11 cellular contexts compared by ENCODE assay signal in genomic region chr14:103279129-103280025, GRCh38. TPM values are rescaled to one million over a fixed set of nuclear protein-coding genes. Genes with fewer than 3 reads are reported as not detected.
DNase-seq lines count a peak whose midpoint lies in the region; ATAC-seq and TF ChIP-seq lines count a peak whose summit lies in the region.
"Had no signal": no experiment of that assay in that cellular context is flagged by ENCODE, and none has a peak within 500 bp of the region (broad histone marks: within the 10 kb centered on the region; RNA-seq: fewer than 3 reads in every experiment).

No MANE protein-coding gene starts in this region.

- no peak overlapping the region for H3K18ac ChIP-seq in mesendoderm (ENCODE audit: low read length)

- peak overlapping the region; percentile 63 for H3K9ac ChIP-seq in mesendoderm (ENCODE audit: low read length)

- H3K4me1 Mint-ChIP-seq in T-helper 17 cell, result peaks cover 2% of the 10 kb centered on the region

- no peak overlapping the region for H4K5ac ChIP-seq in mesendoderm (ENCODE audit: low read length)

- H3K36me3 ChIP-seq in mesendoderm (ENCODE audit: control insufficient read depth, insufficient read depth, low read length) (no peaks in the 10 kb centered on the region), testis (ENCODE audit: low read depth, missing control alignments) (no peaks in the 10 kb centered on the region)
- H3K36me3 ChIP-seq: SJCRH30 had no signal

- H3K4me3 Mint-ChIP-seq in T-helper 17 cell, result peak overlapping the region; percentile 77
- H3K4me3 Mint-ChIP-seq: natural killer cell treated with Interleukin-12 subunit alpha and Interleukin-12 subunit beta and Interleukin-15 and Interleukin-18, amount 100 ng/mL, for 72 hours had no signal

- ATAC-seq in T-helper 17 cell, result peak; percentile 18
- ATAC-seq in GM19324 (IDR thresholded peaks at IDR 0.05; ENCODE audit: low FRiP score, unreplicated experiment), result no peak
- ATAC-seq: natural killer cell treated with Interleukin-12 subunit alpha and Interleukin-12 subunit beta and Interleukin-15 and Interleukin-18, amount 100 ng/mL, for 72 hours had no signal

- H3K79me1 ChIP-seq in mesendoderm (ENCODE audit: low read length), result no peaks in the 10 kb centered on the region

- intact Hi-C loops in testis (cut with DNase I; ENCODE audit: low total_unique reads), result loop anchor here (10.0 kb wide), 1 partner anchor 155 kb away; the partner anchor contains the start of gene TNFAIP2

- no peaks in the 10 kb centered on the region for H3K4me1 ChIP-seq in mesendoderm (ENCODE audit: control insufficient read depth, low read depth, low read length)
- no peaks in the 10 kb centered on the region for H3K4me1 ChIP-seq in testis
- H3K4me1 ChIP-seq: SJCRH30 had no signal

- no peaks in the 10 kb centered on the region for H3K79me2 ChIP-seq in mesendoderm (ENCODE audit: control insufficient read depth, insufficient read depth, low read length)

- peak overlapping the region; percentile 85 for H3K56ac ChIP-seq in mesendoderm (ENCODE audit: low read length)

- H2BK5ac ChIP-seq in mesendoderm (ENCODE audit: low read length), result no peak overlapping the region

- no peaks in the 10 kb centered on the region for H3K27me3 ChIP-seq in mesendoderm (ENCODE audit: insufficient read depth, low read length, poor library complexity)
- no peaks in the 10 kb centered on the region for H3K27me3 ChIP-seq in testis
- H3K27me3 ChIP-seq: SJCRH30 had no signal

- WGBS in mesendoderm (ENCODE audit: extremely low coverage, insufficient coverage, low lambda C conversion rate), result no CpG with 5 or more reads among the region's 103 CpGs
- WGBS in testis, 2 donors, result 28 to 59% methylated on average over 9 to 41 of the region's 103 CpGs

- peak overlapping the region; percentile 59 for H3K4me2 ChIP-seq in mesendoderm (ENCODE audit: low read length)

- H3K9me3 ChIP-seq in T-helper 17 cell (ENCODE audit: control insufficient read depth, low read length, poor library complexity, severe bottlenecking) (no peaks in the 10 kb centered on the region), testis (no peaks in the 10 kb centered on the region)
- H3K9me3 ChIP-seq: SJCRH30 had no signal

- H3K36me3 Mint-ChIP-seq in T-helper 17 cell (ENCODE audit: low read depth), result no peaks in the 10 kb centered on the region

- no peak overlapping the region for H2AK5ac ChIP-seq in mesendoderm (ENCODE audit: low read length)

- H2BK120ac ChIP-seq in mesendoderm (ENCODE audit: low read depth, low read length), result no peak overlapping the region

- no peak for TF ChIP-seq POLR2A in testis (IDR thresholded peaks at IDR 0.05)

- DNase-seq in T-helper 17 cell (no peak), epithelial cell of proximal tubule (ENCODE audit: low read depth) (no peak), mesendoderm (peak; percentile 51), testis (peak; percentile 46), hippocampal formation (lab: John Stamatoyannopoulos, UW) (no peak), SHP77 treated with DMSO at 0.1 percent for 48 hours (lab: John Stamatoyannopoulos, UW) (no peak)
- DNase-seq: activated CD8-positive, alpha-beta memory T cell treated with anti-CD3 and anti-CD28 coated beads, Interleukin-2, amount 50 U/mL, for 48 hours; NCI-H1694; SJCRH30 had no signal

- H2BK15ac ChIP-seq in mesendoderm (replicated peaks; ENCODE audit: low read depth), result no peak overlapping the region

- TF ChIP-seq CTCF in epithelial cell of proximal tubule (conservative IDR thresholded peaks at IDR 0.05; ENCODE audit: low read depth, low read length), result no peak
- no peak for TF ChIP-seq CTCF in testis (IDR thresholded peaks at IDR 0.05)

- no peak overlapping the region for H3K27ac ChIP-seq in mesendoderm (ENCODE audit: low read depth, low read length)
- H3K27ac ChIP-seq in testis, result peak overlapping the region in 1 of 2 donors; percentile 10
- H3K27ac ChIP-seq: SJCRH30 had no signal

- H4K8ac ChIP-seq in mesendoderm (ENCODE audit: low read depth, low read length), result no peak overlapping the region

- no peak overlapping the region for H3K27ac Mint-ChIP-seq in T-helper 17 cell
- H3K27ac Mint-ChIP-seq: natural killer cell treated with Interleukin-12 subunit alpha and Interleukin-12 subunit beta and Interleukin-15 and Interleukin-18, amount 100 ng/mL, for 72 hours had no signal

- H3K4me3 ChIP-seq in epithelial cell of proximal tubule (ENCODE audit: low read depth, low read length) (peak overlapping the region; percentile 31), mesendoderm (ENCODE audit: low read length) (no peak overlapping the region), testis (peak overlapping the region; percentile 36 to 47)
- H3K4me3 ChIP-seq: SJCRH30 had no signal

- H3K4ac ChIP-seq in mesendoderm (ENCODE audit: low read depth, low read length), result no peak overlapping the region

- H3K23ac ChIP-seq in mesendoderm (ENCODE audit: low read length), result no peak overlapping the region

- H3K27me3 Mint-ChIP-seq in T-helper 17 cell, result peaks cover 55% of the 10 kb centered on the region

RNA-seq across cellular contexts. Expression of gene EIF5, which starts 54.7 kb away (rescaled TPM):
- total RNA-seq in T-helper 17 cell, result 100 to 1,000 TPM; 649 to 800 TPM
- total RNA-seq in epithelial cell of proximal tubule, result 187 and 238 TPM in 2 replicates
- polyA plus RNA-seq in mesendoderm (2013, experiment 1 of 2), result 542 TPM
- 540 TPM for polyA plus RNA-seq in mesendoderm (2013, experiment 2 of 2)
- total RNA-seq in testis, result 100 to 1,000 TPM; 308 to 309 TPM
- polyA plus RNA-seq in testis (ENCODE audit: insufficient read depth, low read depth, low replicate concordance), result 366 TPM

Comparison
In these comparisons a context has a peak if more than half of its experiments do, and no peak if none do; other contexts are left out.
1. DNase-seq: peak in mesendoderm (single experiment) and testis (single experiment); none in T-helper 17 cell (0 of 3), epithelial cell of proximal tubule (single experiment), hippocampal formation (0 of 2) and SHP77 treated with DMSO at 0.1 percent for 48 hours (single experiment).